In the genomic region with DNA sequence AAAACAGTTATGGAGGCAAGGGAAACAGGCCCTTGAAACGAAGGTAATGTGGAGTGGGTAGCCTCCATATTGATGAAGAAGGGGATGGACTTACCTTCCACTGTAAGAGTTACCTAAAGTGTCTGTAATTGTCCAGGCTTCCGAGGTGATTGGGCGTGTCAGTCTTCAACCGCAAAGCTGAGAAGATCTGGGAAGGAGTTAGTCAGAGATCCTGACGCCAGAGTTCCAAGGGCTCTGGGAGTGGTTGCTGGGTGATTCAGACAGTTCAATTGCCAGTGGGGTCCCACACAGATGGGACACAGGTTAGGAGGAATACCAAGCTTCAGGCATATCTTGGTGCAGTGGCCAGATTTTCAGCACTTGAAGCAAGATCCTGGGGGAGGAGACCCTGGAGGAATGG, we compare ENCODE assay signal across 24 cellular contexts.
"Had no signal": no experiment of that assay in that cellular context is flagged by ENCODE, and none has a peak within 500 bp of the region (broad histone marks: within the 10 kb centered on the region; RNA-seq: fewer than 3 reads in every experiment).

No MANE protein-coding gene starts in this region.

- H3K27ac Mint-ChIP-seq: naive thymus-derived CD4-positive, alpha-beta T cell; natural killer cell treated with Interleukin-12 subunit alpha and Interleukin-12 subunit beta and Interleukin-15 and Interleukin-18, amount 100 ng/mL, for 72 hours; progenitor cell of endocrine pancreas; stimulated activated memory B cell treated with anti-CD40 and anti-IgM and Interleukin-4, amounts not matched to agents 10 μg/mL and 1 μg/mL and 100 μg/mL, for 72 hours; stimulated activated naive CD8-positive, alpha-beta T cell treated with anti-CD3 and anti-CD28 coated beads, Interleukin-15, Interleukin-2, amounts not matched to agents 100 ng/mL and 50 ng/mL, for 24 hours had no signal

- H3K4me3 Mint-ChIP-seq: naive thymus-derived CD4-positive, alpha-beta T cell; natural killer cell treated with Interleukin-12 subunit alpha and Interleukin-12 subunit beta and Interleukin-15 and Interleukin-18, amount 100 ng/mL, for 72 hours; stimulated activated memory B cell treated with anti-CD40 and anti-IgM and Interleukin-4, amounts not matched to agents 10 μg/mL and 1 μg/mL and 100 μg/mL, for 72 hours; stimulated activated naive CD8-positive, alpha-beta T cell treated with anti-CD3 and anti-CD28 coated beads, Interleukin-15, Interleukin-2, amounts not matched to agents 100 ng/mL and 50 ng/mL, for 24 hours had no signal

- H3K27me3 Mint-ChIP-seq: naive thymus-derived CD4-positive, alpha-beta T cell; natural killer cell treated with Interleukin-12 subunit alpha and Interleukin-12 subunit beta and Interleukin-15 and Interleukin-18, amount 100 ng/mL, for 72 hours; progenitor cell of endocrine pancreas; stimulated activated naive CD8-positive, alpha-beta T cell treated with anti-CD3 and anti-CD28 coated beads, Interleukin-15, Interleukin-2, amounts not matched to agents 100 ng/mL and 50 ng/mL, for 24 hours had no signal

- H3K4me1 ChIP-seq: left ventricle myocardium inferior, right atrium auricular region, right lobe of liver, suprapubic skin, tibial artery, upper lobe of right lung had no signal

- H3K36me3 Mint-ChIP-seq: naive thymus-derived CD4-positive, alpha-beta T cell; natural killer cell treated with Interleukin-12 subunit alpha and Interleukin-12 subunit beta and Interleukin-15 and Interleukin-18, amount 100 ng/mL, for 72 hours; stimulated activated memory B cell treated with anti-CD40 and anti-IgM and Interleukin-4, amounts not matched to agents 10 μg/mL and 1 μg/mL and 100 μg/mL, for 72 hours had no signal

- H3K27ac ChIP-seq: hepatocyte, left ventricle myocardium inferior, ovary, right atrium auricular region, right lobe of liver, suprapubic skin, thoracic aorta, tibial artery, upper lobe of right lung had no signal

- ATAC-seq: mucosa of descending colon; naive thymus-derived CD4-positive, alpha-beta T cell; natural killer cell treated with Interleukin-12 subunit alpha and Interleukin-12 subunit beta and Interleukin-15 and Interleukin-18, amount 100 ng/mL, for 72 hours; right lobe of liver; stimulated activated memory B cell treated with anti-CD40 and anti-IgM and Interleukin-4, amounts not matched to agents 10 μg/mL and 1 μg/mL and 100 μg/mL, for 72 hours; upper lobe of right lung had no signal

- H3K27me3 ChIP-seq: hepatocyte, ovary, right atrium auricular region, right lobe of liver, suprapubic skin, tibial artery, upper lobe of right lung had no signal

- H3K4me3 ChIP-seq: hepatocyte, left ventricle myocardium inferior, lung, mucosa of descending colon, ovary, right atrium auricular region, right lobe of liver, smooth muscle cell, suprapubic skin, thoracic aorta, tibial artery, upper lobe of right lung had no signal

- H3K9me3 ChIP-seq: left ventricle myocardium inferior, mucosa of descending colon, ovary, right atrium auricular region, right lobe of liver, suprapubic skin, thoracic aorta, tibial artery, upper lobe of right lung had no signal

- DNase-seq: islet precursor cell; left ventricle myocardium inferior; midbrain; mucosa of descending colon; naive thymus-derived CD4-positive, alpha-beta T cell; ovary; right lobe of liver; stimulated activated CD4-positive, alpha-beta T cell treated with anti-CD3 and anti-CD28 coated beads, Interleukin-1b, Interleukin-23, amount 100 ng/mL, for 48 hours; stimulated activated CD4-positive, alpha-beta T cell treated with anti-CD3 and anti-CD28 coated beads, Interleukin-2, amount 100 ng/mL, for 48 hours; stimulated activated CD4-positive, alpha-beta T cell treated with anti-CD3 and anti-CD28 coated beads, Interleukin-4, amount 100 ng/mL, for 4 hours; stimulated activated CD8-positive, alpha-beta memory T cell treated with anti-CD3 and anti-CD28 coated beads, Interleukin-4, amount 100 ng/mL, for 48 hours; tibial artery; trophoblast cell; upper lobe of right lung had no signal

- H3K36me3 ChIP-seq: left ventricle myocardium inferior, ovary, right atrium auricular region, right lobe of liver, suprapubic skin, thoracic aorta, tibial artery, upper lobe of right lung had no signal

- H3K9me3 Mint-ChIP-seq: natural killer cell treated with Interleukin-12 subunit alpha and Interleukin-12 subunit beta and Interleukin-15 and Interleukin-18, amount 100 ng/mL, for 72 hours had no signal

- H3K4me1 Mint-ChIP-seq: naive thymus-derived CD4-positive, alpha-beta T cell; stimulated activated memory B cell treated with anti-CD40 and anti-IgM and Interleukin-4, amounts not matched to agents 10 μg/mL and 1 μg/mL and 100 μg/mL, for 72 hours had no signal
